Comparison of ENCODE assay signal across 27 cellular contexts in genomic region chr9:113728989-113729388, GRCh38.
DNase-seq lines count a peak whose midpoint lies in the region; ATAC-seq and TF ChIP-seq lines count a peak whose summit lies in the region.
"Had no signal": no experiment of that assay in that cellular context is flagged by ENCODE, and none has a peak within 500 bp of the region (broad histone marks: within the 10 kb centered on the region; RNA-seq: fewer than 3 reads in every experiment).

No MANE protein-coding gene starts in this region.

- no peak for TF ChIP-seq CTCF in SK-N-SH (IDR thresholded peaks at IDR 0.05)

- no peaks in the 10 kb centered on the region for H4K20me1 ChIP-seq in SK-N-SH (ENCODE audit: insufficient read depth)
- H4K20me1 ChIP-seq: BLaER1; BLaER1 treated with 17β-estradiol and CSF1 and Interleukin-3, amounts not matched to agents 10 nM and 100 nM had no signal

- no peak for DNase-seq in SK-N-SH
- DNase-seq: 8988T; ACHN; AML-193; BE2C; C1 segment of cervical spinal cord; Caco-2; Calu3; CD4-positive, alpha-beta memory T cell; CD4-positive, alpha-beta T cell; CD4-positive, CD25-positive, alpha-beta regulatory T cell; CD8-positive, alpha-beta memory T cell; CD8-positive, alpha-beta T cell; COR-L47; DMS 273 treated with DMSO at 0.1 percent for 48 hours; DMS153; DMS53; DMS79; DMS79 treated with DMSO at 0.1 percent for 48 hours; DND-41; EL had no signal

- no peaks in the 10 kb centered on the region for H3K79me2 ChIP-seq in SK-N-SH (ENCODE audit: insufficient read depth)

- no peaks in the 10 kb centered on the region for H3F3A ChIP-seq in SK-N-SH (replicated peaks; ENCODE audit: insufficient read depth)

- H2AFZ ChIP-seq in SK-N-SH (ENCODE audit: low read depth), result no peak overlapping the region

- no peak for TF ChIP-seq EP300 in SK-N-SH (IDR thresholded peaks at IDR 0.05; ENCODE audit: borderline replicate concordance in 1 of 2, low read depth in 1 of 2, low read length in 1 of 2)

- H3K9me3 ChIP-seq in SK-N-SH, result peaks cover 6% of the 10 kb centered on the region
- H3K9me3 ChIP-seq: BE2C had no signal

- TF ChIP-seq RAD21 in SK-N-SH (IDR thresholded peaks at IDR 0.05; ENCODE audit: low read length), result no peak

- H3K4me3 ChIP-seq in SK-N-SH (ENCODE audit: low read depth in 2 of 2, low read length in 1 of 2), result no peak overlapping the region
- H3K4me3 ChIP-seq: A549; BLaER1; BLaER1 treated with 17β-estradiol and CSF1 and Interleukin-3, amounts not matched to agents 10 nM and 100 nM had no signal

- no peak overlapping the region for H3K9ac ChIP-seq in SK-N-SH
- H3K9ac ChIP-seq: BLaER1; BLaER1 treated with 17β-estradiol and CSF1 and Interleukin-3, amounts not matched to agents 10 nM and 100 nM had no signal

- H3K9me2 ChIP-seq in SK-N-SH, result no peaks in the 10 kb centered on the region

- no peaks in the 10 kb centered on the region for H3K36me3 ChIP-seq in SK-N-SH (replicated peaks in 1 of 2; ENCODE audit: control insufficient read depth in 1 of 2, insufficient read depth in 2 of 2, low read length in 1 of 2)
- H3K36me3 ChIP-seq: BE2C; BLaER1; BLaER1 treated with 17β-estradiol and CSF1 and Interleukin-3, amounts not matched to agents 10 nM and 100 nM had no signal

- CTCF ChIA-PET in SK-N-SH (lab: Yijun Ruan, JAX), result interaction anchor here (3.8 kb wide), 1 partner anchor 8 kb away, joined by 20 read pairs; no protein-coding TSS in a partner anchor

- ATAC-seq in SK-N-SH treated with all-trans-retinoic acid at 6 μM for 48 hours, result no peak
- ATAC-seq: A549; CD8-positive, alpha-beta T cell had no signal

- no peaks in the 10 kb centered on the region for H3K4me1 ChIP-seq in SK-N-SH (ENCODE audit: control insufficient read depth in 1 of 2, insufficient read depth in 2 of 2, low read depth in 1 of 2, low read length in 1 of 2)
- H3K4me1 ChIP-seq: A549; BE2C; BLaER1; BLaER1 treated with 17β-estradiol and CSF1 and Interleukin-3, amounts not matched to agents 10 nM and 100 nM; Caco-2 had no signal

- H3K4me2 ChIP-seq in SK-N-SH, result no peak overlapping the region
- H3K4me2 ChIP-seq: A549; BLaER1; BLaER1 treated with 17β-estradiol and CSF1 and Interleukin-3, amounts not matched to agents 10 nM and 100 nM had no signal

- peaks cover 8% of the 10 kb centered on the region; the same call in 1 of the 2 replicates for H3K27me3 ChIP-seq in SK-N-SH (ENCODE audit: insufficient read depth)
- H3K27me3 ChIP-seq: BLaER1; BLaER1 treated with 17β-estradiol and CSF1 and Interleukin-3, amounts not matched to agents 10 nM and 100 nM had no signal

- no peak overlapping the region for H3K27ac ChIP-seq in SK-N-SH (ENCODE audit: low read depth in 2 of 2, low read length in 1 of 2)
- H3K27ac ChIP-seq: 22Rv1; A549; BLaER1; BLaER1 treated with 17β-estradiol and CSF1 and Interleukin-3, amounts not matched to agents 10 nM and 100 nM; C4-2B had no signal

- WGBS in SK-N-SH (ENCODE audit: low lambda C conversion rate), result 80% methylated on average over 2 of the region's 2 CpGs

- POLR2A ChIA-PET in SK-N-SH (lab: Yijun Ruan, JAX), result no interaction called here

TF ChIP-seq in SK-N-SH treated with all-trans-retinoic acid at 6 μM for 48 hours, 23 proteins besides CTCF, POLR2A, EP300 and RAD21:
- TF ChIP-seq, protein P1, sequence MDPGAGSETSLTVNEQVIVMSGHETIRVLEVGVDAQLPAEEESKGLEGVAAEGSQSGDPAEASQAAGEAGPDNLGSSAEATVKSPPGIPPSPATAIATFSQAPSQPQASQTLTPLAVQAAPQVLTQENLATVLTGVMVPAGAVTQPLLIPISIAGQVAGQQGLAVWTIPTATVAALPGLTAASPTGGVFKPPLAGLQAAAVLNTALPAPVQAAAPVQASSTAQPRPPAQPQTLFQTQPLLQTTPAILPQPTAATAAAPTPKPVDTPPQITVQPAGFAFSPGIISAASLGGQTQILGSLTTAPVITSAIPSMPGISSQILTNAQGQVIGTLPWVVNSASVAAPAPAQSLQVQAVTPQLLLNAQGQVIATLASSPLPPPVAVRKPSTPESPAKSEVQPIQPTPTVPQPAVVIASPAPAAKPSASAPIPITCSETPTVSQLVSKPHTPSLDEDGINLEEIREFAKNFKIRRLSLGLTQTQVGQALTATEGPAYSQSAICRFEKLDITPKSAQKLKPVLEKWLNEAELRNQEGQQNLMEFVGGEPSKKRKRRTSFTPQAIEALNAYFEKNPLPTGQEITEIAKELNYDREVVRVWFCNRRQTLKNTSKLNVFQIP (CRISPR knock-in tag; IDR thresholded peaks at IDR 0.05; ENCODE audit: borderline replicate concordance, low read depth), result no peak
- TF ChIP-seq RARB (CRISPR knock-in tag; IDR thresholded peaks at IDR 0.05) (no peak), ZFP30 (CRISPR knock-in tag; IDR thresholded peaks at IDR 0.05) (peak; percentile 91)
- TF ChIP-seq, protein P2, sequence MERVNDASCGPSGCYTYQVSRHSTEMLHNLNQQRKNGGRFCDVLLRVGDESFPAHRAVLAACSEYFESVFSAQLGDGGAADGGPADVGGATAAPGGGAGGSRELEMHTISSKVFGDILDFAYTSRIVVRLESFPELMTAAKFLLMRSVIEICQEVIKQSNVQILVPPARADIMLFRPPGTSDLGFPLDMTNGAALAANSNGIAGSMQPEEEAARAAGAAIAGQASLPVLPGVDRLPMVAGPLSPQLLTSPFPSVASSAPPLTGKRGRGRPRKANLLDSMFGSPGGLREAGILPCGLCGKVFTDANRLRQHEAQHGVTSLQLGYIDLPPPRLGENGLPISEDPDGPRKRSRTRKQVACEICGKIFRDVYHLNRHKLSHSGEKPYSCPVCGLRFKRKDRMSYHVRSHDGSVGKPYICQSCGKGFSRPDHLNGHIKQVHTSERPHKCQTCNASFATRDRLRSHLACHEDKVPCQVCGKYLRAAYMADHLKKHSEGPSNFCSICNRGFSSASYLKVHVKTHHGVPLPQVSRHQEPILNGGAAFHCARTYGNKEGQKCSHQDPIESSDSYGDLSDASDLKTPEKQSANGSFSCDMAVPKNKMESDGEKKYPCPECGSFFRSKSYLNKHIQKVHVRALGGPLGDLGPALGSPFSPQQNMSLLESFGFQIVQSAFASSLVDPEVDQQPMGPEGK (CRISPR knock-in tag; IDR thresholded peaks at IDR 0.05; ENCODE audit: borderline replicate concordance), result no peak

TF ChIP-seq in SK-N-SH, 30 proteins besides CTCF, POLR2A, EP300 and RAD21 (continues in another document):
- no peak for TF ChIP-seq TEAD4 (IDR thresholded peaks at IDR 0.05; ENCODE audit: borderline replicate concordance, insufficient read depth)
- TF ChIP-seq FOXJ3 (CRISPR knock-in tag; IDR thresholded peaks at IDR 0.05), result no peak
- TF ChIP-seq, protein P3, sequence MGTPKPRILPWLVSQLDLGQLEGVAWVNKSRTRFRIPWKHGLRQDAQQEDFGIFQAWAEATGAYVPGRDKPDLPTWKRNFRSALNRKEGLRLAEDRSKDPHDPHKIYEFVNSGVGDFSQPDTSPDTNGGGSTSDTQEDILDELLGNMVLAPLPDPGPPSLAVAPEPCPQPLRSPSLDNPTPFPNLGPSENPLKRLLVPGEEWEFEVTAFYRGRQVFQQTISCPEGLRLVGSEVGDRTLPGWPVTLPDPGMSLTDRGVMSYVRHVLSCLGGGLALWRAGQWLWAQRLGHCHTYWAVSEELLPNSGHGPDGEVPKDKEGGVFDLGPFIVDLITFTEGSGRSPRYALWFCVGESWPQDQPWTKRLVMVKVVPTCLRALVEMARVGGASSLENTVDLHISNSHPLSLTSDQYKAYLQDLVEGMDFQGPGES (IDR thresholded peaks at IDR 0.05; ENCODE audit: low read depth, low read length), result no peak
- TF ChIP-seq SIN3A (IDR thresholded peaks at IDR 0.05; ENCODE audit: borderline replicate concordance, low read depth, low read length), result no peak
- TF ChIP-seq TAF1 (IDR thresholded peaks at IDR 0.05; ENCODE audit: borderline replicate concordance, low read depth, low read length), result no peak
- TF ChIP-seq TCF12 (IDR thresholded peaks at IDR 0.05), result no peak
- no peak for TF ChIP-seq RXRA (IDR thresholded peaks at IDR 0.05; ENCODE audit: borderline replicate concordance, low read depth)
- no peak for TF ChIP-seq GABPA (IDR thresholded peaks at IDR 0.05; ENCODE audit: low read depth)
- TF ChIP-seq, protein P4, sequence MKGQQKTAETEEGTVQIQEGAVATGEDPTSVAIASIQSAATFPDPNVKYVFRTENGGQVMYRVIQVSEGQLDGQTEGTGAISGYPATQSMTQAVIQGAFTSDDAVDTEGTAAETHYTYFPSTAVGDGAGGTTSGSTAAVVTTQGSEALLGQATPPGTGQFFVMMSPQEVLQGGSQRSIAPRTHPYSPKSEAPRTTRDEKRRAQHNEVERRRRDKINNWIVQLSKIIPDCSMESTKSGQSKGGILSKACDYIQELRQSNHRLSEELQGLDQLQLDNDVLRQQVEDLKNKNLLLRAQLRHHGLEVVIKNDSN (IDR thresholded peaks at IDR 0.05; ENCODE audit: borderline replicate concordance, low read depth), result no peak
- TF ChIP-seq SMC3 (IDR thresholded peaks at IDR 0.05; ENCODE audit: low read depth, low read length), result no peak
- no peak for TF ChIP-seq NRF1 (IDR thresholded peaks at IDR 0.05; ENCODE audit: low read depth, low read length)
- TF ChIP-seq YY1 (IDR thresholded peaks at IDR 0.05; ENCODE audit: low read depth), result no peak
- no peak for TF ChIP-seq CHD2 (IDR thresholded peaks at IDR 0.05; ENCODE audit: low read length, partially characterized antibody)
- no peak for TF ChIP-seq MAX (IDR thresholded peaks at IDR 0.05; ENCODE audit: low read depth)
- TF ChIP-seq MXI1 (IDR thresholded peaks at IDR 0.05; ENCODE audit: low read depth, low read length), result no peak
- TF ChIP-seq GATA2 (CRISPR knock-in tag; IDR thresholded peaks at IDR 0.05), result no peak
- TF ChIP-seq FOSL2 (IDR thresholded peaks at IDR 0.05; ENCODE audit: borderline replicate concordance, low read depth), result no peak
- no peak for TF ChIP-seq RFX5 (IDR thresholded peaks at IDR 0.05; ENCODE audit: low read length)
